Comparison of ENCODE assay signal across 9 cellular contexts in the genomic region with DNA sequence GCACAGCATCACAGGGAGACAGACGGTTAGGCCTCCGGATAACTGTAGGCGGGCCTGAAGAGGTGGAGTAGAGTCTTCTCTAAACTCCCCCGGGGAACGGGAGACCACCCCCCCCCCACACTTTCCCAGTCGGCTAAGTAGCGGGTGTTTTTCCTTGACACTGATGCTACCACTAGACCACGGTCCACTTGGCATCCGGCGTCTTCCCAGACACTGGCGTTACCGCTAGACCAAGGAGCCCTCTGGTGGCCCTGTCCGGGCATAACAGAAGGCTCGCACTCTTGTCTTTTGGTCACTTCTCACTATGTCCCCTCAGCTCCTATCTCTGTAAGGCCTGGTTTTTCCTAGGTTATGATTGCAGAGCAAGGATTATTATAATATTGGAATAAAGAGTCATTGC. TPM values are rescaled to one million over a fixed set of nuclear protein-coding genes. Genes with fewer than 3 reads are reported as not detected.
A peak's percentile ranks its signal among the peaks of the same experiment; 100 is the strongest.
DNase-seq lines count a peak whose midpoint lies in the region; ATAC-seq and TF ChIP-seq lines count a peak whose summit lies in the region.
"Had no signal": no experiment of that assay in that cellular context is flagged by ENCODE, and none has a peak within 500 bp of the region (broad histone marks: within the 10 kb centered on the region; RNA-seq: fewer than 3 reads in every experiment).

No MANE protein-coding gene starts in this region.

- no peak overlapping the region for H3K4me3 ChIP-seq in spleen

- H3K9me3 ChIP-seq in spleen: no peaks in the 10 kb centered on the region

- no peaks in the 10 kb centered on the region for H3K36me3 ChIP-seq in spleen

- H3K27me3 ChIP-seq in spleen (replicated peaks in 1 of 7): no peaks in the 10 kb centered on the region

- no peak for TF ChIP-seq POLR2A in spleen (IDR thresholded peaks at IDR 0.05)

- DNase-seq in activated effector memory CD4-positive, alpha-beta T cell treated with anti-CD3 and anti-CD28 coated beads, Interleukin-2, amount 50 U/mL, for 16 hours: peak; percentile 75
- no peak for DNase-seq in activated effector memory CD4-positive, alpha-beta T cell treated with Interleukin-2 at 50 U/mL for 16 hours
- DNase-seq in NCI-H69 (lab: John Stamatoyannopoulos, UW): peak; percentile 1
- DNase-seq in dermis blood vessel endothelial cell: peak; percentile 13
- no peak for DNase-seq in spleen
- no peak for DNase-seq in NCI-H510A (lab: John Stamatoyannopoulos, UW)
- DNase-seq: NCI-H1417 treated with DMSO at 0.1 percent for 48 hours had no signal

- WGBS in spleen, 5 donors: 80 to 93% (median 85%) methylated on average over 14 of the region's 14 CpGs

- ATAC-seq in GM19463 (IDR thresholded peaks at IDR 0.05; ENCODE audit: unreplicated experiment) (no peak), HG03460 (IDR thresholded peaks at IDR 0.05; ENCODE audit: unreplicated experiment) (no peak)

- peak in 6 of 11 experiments; percentile 16 to 51 (median 41) for TF ChIP-seq CTCF in spleen (IDR thresholded peaks at IDR 0.05 in 8 of 11, conservative IDR thresholded peaks at IDR 0.05 in 3 of 11)

- intact Hi-C loops in spleen (cut with DNase I; ENCODE audit: low total_unique reads): no loop called here

- no peaks in the 10 kb centered on the region for H3K4me1 ChIP-seq in spleen

- no peak overlapping the region for H3K27ac ChIP-seq in spleen

RNA-seq across cellular contexts. Expression of a gene that starts 25.7 kb away (rescaled TPM):
- total RNA-seq in dermis blood vessel endothelial cell: 180 and 426 TPM in 2 replicates
- 100 to 1,000 TPM; 133 to 424 (median 306) TPM for total RNA-seq in spleen
- 100 to 1,000 TPM; 113 to 161 (median 152) TPM for polyA plus RNA-seq in spleen

RNA-seq across cellular contexts. Expression of a gene that starts 40.3 kb away (rescaled TPM):
- total RNA-seq in dermis blood vessel endothelial cell (under 0.01 and 0.05 TPM in 2 replicates), spleen (1 to 10 TPM in 6 of 7 donors, under 1 TPM in 1; 0.79 to 6.2 (median 3.1) TPM)
- polyA plus RNA-seq in spleen: 1 to 10 TPM in 1 of 3 donors, under 1 TPM in 2; 0.32 to 1.0 (median 0.83) TPM

Comparison
In these comparisons a context has a peak if more than half of its experiments do, and no peak if none do; other contexts are left out.
1. DNase-seq: peak in activated effector memory CD4-positive, alpha-beta T cell treated with anti-CD3 and anti-CD28 coated beads, Interleukin-2, amount 50 U/mL, for 16 hours (single experiment), NCI-H69 (single experiment) and dermis blood vessel endothelial cell (single experiment); none in activated effector memory CD4-positive, alpha-beta T cell treated with Interleukin-2 at 50 U/mL for 16 hours (single experiment), spleen (single experiment) and NCI-H510A (single experiment).